In the genomic region with DNA sequence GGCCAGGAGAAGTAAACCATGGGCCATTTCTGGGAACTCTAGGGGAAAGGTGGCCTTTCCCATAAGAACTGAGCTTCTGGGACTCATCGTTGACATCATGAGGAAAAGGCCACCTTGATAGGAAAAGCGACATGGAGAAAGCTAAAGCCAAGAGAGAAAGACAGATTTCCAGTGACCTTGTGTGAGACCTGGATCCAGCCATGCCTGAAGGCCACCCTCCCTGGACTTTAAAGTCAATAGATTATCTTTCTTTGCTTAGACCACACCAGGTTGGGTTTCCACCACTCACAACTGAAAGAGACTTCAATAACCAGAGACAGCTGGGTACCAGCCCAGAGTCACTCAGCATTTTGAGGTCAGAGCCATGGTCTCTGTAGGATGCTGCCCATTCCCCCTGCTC, we compare ENCODE assay signal across 44 cellular contexts. TPM values are rescaled to one million over a fixed set of nuclear protein-coding genes. Genes with fewer than 3 reads are reported as not detected.
"Had no signal": no experiment of that assay in that cellular context is flagged by ENCODE, and none has a peak within 500 bp of the region (broad histone marks: within the 10 kb centered on the region; RNA-seq: fewer than 3 reads in every experiment).

No MANE protein-coding gene starts in this region.

- H3K36me3 Mint-ChIP-seq: activated naive CD4-positive, alpha-beta T cell treated with anti-CD3 and anti-CD28 coated beads, Interleukin-2, amount 10 ng/mL, durations not matched to agents 7 days and 5 days; activated naive CD4-positive, alpha-beta T cell treated with anti-CD3 and anti-CD28 coated beads, Interleukin-2, amount 50 U/mL, for 24 hours; activated naive CD4-positive, alpha-beta T cell treated with anti-CD3 and anti-CD28 coated beads, Interleukin-2, amount 50 U/mL, for 72 hours; activated naive CD8-positive, alpha-beta T cell; activated naive CD8-positive, alpha-beta T cell treated with anti-CD3 and anti-CD28 coated beads for 36 hours; activated naive CD8-positive, alpha-beta T cell treated with anti-CD3 and anti-CD28 coated beads, Interleukin-2, amount 10 ng/mL, durations not matched to agents 7 days and 5 days; brain had no signal

- H3K9me3 ChIP-seq: adrenal gland, ascending aorta, body of pancreas, breast epithelium had no signal

- DNase-seq: activated effector memory CD4-positive, alpha-beta T cell treated with anti-CD3 and anti-CD28 coated beads, Interleukin-2, amount 50 U/mL, for 16 hours; activated effector memory CD4-positive, alpha-beta T cell treated with Interleukin-2 at 50 U/mL for 16 hours; activated gamma-delta T cell; activated gamma-delta T cell treated with Interleukin-2 at 50 U/mL for 16 hours; activated naive CD4-positive, alpha-beta T cell; activated naive CD4-positive, alpha-beta T cell treated with anti-CD3 and anti-CD28 coated beads for 36 hours; activated naive CD4-positive, alpha-beta T cell treated with anti-CD3 and anti-CD28 coated beads, Interleukin-2, amount 10 ng/mL, durations not matched to agents 7 days and 5 days; activated naive CD4-positive, alpha-beta T cell treated with anti-CD3 and anti-CD28 coated beads, Interleukin-2, amount 50 U/mL, for 16 hours; activated naive CD4-positive, alpha-beta T cell treated with Interleukin-2 at 50 U/mL for 16 hours; activated naive CD8-positive, alpha-beta T cell treated with anti-CD3 and anti-CD28 coated beads for 36 hours; activated naive CD8-positive, alpha-beta T cell treated with anti-CD3 and anti-CD28 coated beads, Interleukin-2, amount 10 ng/mL, durations not matched to agents 7 days and 5 days; activated naive CD8-positive, alpha-beta T cell treated with anti-CD3 and anti-CD28 coated beads, Interleukin-2, amount 50 U/mL, for 24 hours; activated T-cell treated with anti-CD3 and anti-CD28 coated beads, Interleukin-2, amount 50 U/mL, for 1 hour; activated T-cell treated with anti-CD3 and anti-CD28 coated beads, Interleukin-2, amount 50 U/mL, for 24 hours; activated T-cell treated with anti-CD3 and anti-CD28 coated beads, Interleukin-2, amount 50 U/mL, for 4 hours; activated T-cell treated with anti-CD3 and anti-CD28 coated beads, Interleukin-2, amount 50 U/mL, for 48 hours; activated T-cell treated with anti-CD3 and anti-CD28 coated beads, Interleukin-2, amount 50 U/mL, for 72 hours; adrenal gland; amniotic stem cell; amygdala; anterior cingulate cortex; aorta; body of pancreas; brain microvascular endothelial cell; caudate nucleus; central memory CD4-positive, alpha-beta T cell; cerebellar nuclear complex had no signal

- H3K27ac ChIP-seq: adrenal gland, ascending aorta, body of pancreas, brain microvascular endothelial cell, breast epithelium, cardiac muscle cell had no signal

- H3K27me3 Mint-ChIP-seq: brain had no signal

- H3K27me3 ChIP-seq: adrenal gland, ascending aorta, brain microvascular endothelial cell, cardiac muscle cell had no signal

- H3K9me3 Mint-ChIP-seq: activated naive CD4-positive, alpha-beta T cell treated with anti-CD3 and anti-CD28 coated beads for 36 hours; activated naive CD4-positive, alpha-beta T cell treated with anti-CD3 and anti-CD28 coated beads, Interleukin-2, amount 10 ng/mL, durations not matched to agents 7 days and 5 days; activated naive CD4-positive, alpha-beta T cell treated with anti-CD3 and anti-CD28 coated beads, Interleukin-2, amount 50 U/mL, for 24 hours; activated naive CD4-positive, alpha-beta T cell treated with anti-CD3 and anti-CD28 coated beads, Interleukin-2, amount 50 U/mL, for 72 hours; activated naive CD8-positive, alpha-beta T cell treated with anti-CD3 and anti-CD28 coated beads for 36 hours; activated naive CD8-positive, alpha-beta T cell treated with anti-CD3 and anti-CD28 coated beads, Interleukin-2, amount 10 ng/mL, durations not matched to agents 7 days and 5 days; activated naive CD8-positive, alpha-beta T cell treated with anti-CD3 and anti-CD28 coated beads, Interleukin-2, amount 50 U/mL, for 24 hours; activated T-cell treated with anti-CD3 and anti-CD28 coated beads, Interleukin-2, amount 50 U/mL, for 24 hours; activated T-cell treated with anti-CD3 and anti-CD28 coated beads, Interleukin-2, amount 50 U/mL, for 4 hours; activated T-cell treated with anti-CD3 and anti-CD28 coated beads, Interleukin-2, amount 50 U/mL, for 72 hours; activated T-helper 1 cell treated with anti-CD3 and anti-CD28 coated beads, Interleukin-12 subunit alpha, Interleukin-12 subunit beta, Interleukin-2, Interleukin-4 antibody, amounts not matched to agents 30 ng/mL and 10 ng/mL and 1 ng/mL, durations not matched to agents 14 hours and 24 hours and 36 hours; activated T-helper 17 cell treated with anti-CD3 and anti-CD28 coated beads, Interleukin-2, amount 50 U/mL, for 72 hours; activated T-helper 2 cell treated with anti-CD3 and anti-CD28 coated beads, Interferon-gamma antibody, Interleukin-2, Interleukin-4, amounts not matched to agents 10 μg/mL and 5 μg/mL and 100 μg/mL, durations not matched to agents 14 hours and 24 hours and 36 hours; central memory CD8-positive, alpha-beta T cell had no signal

- H3K4me3 Mint-ChIP-seq: activated naive CD4-positive, alpha-beta T cell treated with anti-CD3 and anti-CD28 coated beads for 36 hours; activated naive CD4-positive, alpha-beta T cell treated with anti-CD3 and anti-CD28 coated beads, Interleukin-2, amount 10 ng/mL, durations not matched to agents 7 days and 5 days; activated naive CD4-positive, alpha-beta T cell treated with anti-CD3 and anti-CD28 coated beads, Interleukin-2, amount 50 U/mL, for 24 hours; activated naive CD8-positive, alpha-beta T cell; activated naive CD8-positive, alpha-beta T cell treated with anti-CD3 and anti-CD28 coated beads for 36 hours; activated naive CD8-positive, alpha-beta T cell treated with anti-CD3 and anti-CD28 coated beads, Interleukin-2, amount 10 ng/mL, durations not matched to agents 7 days and 5 days; activated naive CD8-positive, alpha-beta T cell treated with anti-CD3 and anti-CD28 coated beads, Interleukin-2, amount 50 U/mL, for 24 hours; activated T-cell treated with anti-CD3 and anti-CD28 coated beads, Interleukin-2, amount 50 U/mL, for 24 hours; activated T-cell treated with anti-CD3 and anti-CD28 coated beads, Interleukin-2, amount 50 U/mL, for 4 hours; activated T-cell treated with anti-CD3 and anti-CD28 coated beads, Interleukin-2, amount 50 U/mL, for 72 hours; activated T-helper 1 cell treated with anti-CD3 and anti-CD28 coated beads, Interleukin-12 subunit alpha, Interleukin-12 subunit beta, Interleukin-2, Interleukin-4 antibody, amounts not matched to agents 30 ng/mL and 10 ng/mL and 1 ng/mL, durations not matched to agents 14 hours and 24 hours and 36 hours; activated T-helper 17 cell treated with anti-CD3 and anti-CD28 coated beads, Interleukin-2, amount 50 U/mL, for 72 hours; brain; central memory CD8-positive, alpha-beta T cell had no signal

- H3K36me3 ChIP-seq: adrenal gland, ascending aorta, brain microvascular endothelial cell, breast epithelium, cardiac muscle cell had no signal

- H3K27ac Mint-ChIP-seq: activated naive CD4-positive, alpha-beta T cell treated with anti-CD3 and anti-CD28 coated beads for 36 hours; activated naive CD4-positive, alpha-beta T cell treated with anti-CD3 and anti-CD28 coated beads, Interleukin-2, amount 10 ng/mL, durations not matched to agents 7 days and 5 days; activated naive CD4-positive, alpha-beta T cell treated with anti-CD3 and anti-CD28 coated beads, Interleukin-2, amount 50 U/mL, for 24 hours; activated naive CD8-positive, alpha-beta T cell; activated naive CD8-positive, alpha-beta T cell treated with anti-CD3 and anti-CD28 coated beads for 36 hours; activated naive CD8-positive, alpha-beta T cell treated with anti-CD3 and anti-CD28 coated beads, Interleukin-2, amount 10 ng/mL, durations not matched to agents 7 days and 5 days; activated naive CD8-positive, alpha-beta T cell treated with anti-CD3 and anti-CD28 coated beads, Interleukin-2, amount 50 U/mL, for 24 hours; activated T-cell treated with anti-CD3 and anti-CD28 coated beads, Interleukin-2, amount 50 U/mL, for 24 hours; activated T-cell treated with anti-CD3 and anti-CD28 coated beads, Interleukin-2, amount 50 U/mL, for 72 hours; activated T-helper 1 cell treated with anti-CD3 and anti-CD28 coated beads, Interleukin-12 subunit alpha, Interleukin-12 subunit beta, Interleukin-2, Interleukin-4 antibody, amounts not matched to agents 30 ng/mL and 10 ng/mL and 1 ng/mL, durations not matched to agents 14 hours and 24 hours and 36 hours; activated T-helper 17 cell treated with anti-CD3 and anti-CD28 coated beads, Interleukin-2, amount 50 U/mL, for 72 hours; activated T-helper 2 cell treated with anti-CD3 and anti-CD28 coated beads, Interferon-gamma antibody, Interleukin-2, Interleukin-4, amounts not matched to agents 10 μg/mL and 5 μg/mL and 100 μg/mL, durations not matched to agents 14 hours and 24 hours and 36 hours; brain had no signal

- H3K4me1 ChIP-seq: adrenal gland, ascending aorta, body of pancreas, breast epithelium had no signal

- ATAC-seq: activated naive CD4-positive, alpha-beta T cell treated with anti-CD3 and anti-CD28 coated beads, Interleukin-2, amount 50 U/mL, for 72 hours; activated naive CD8-positive, alpha-beta T cell treated with anti-CD3 and anti-CD28 coated beads, Interleukin-2, amount 50 U/mL, for 24 hours; activated T-cell treated with anti-CD3 and anti-CD28 coated beads, Interleukin-2, amount 50 U/mL, for 4 hours; activated T-cell treated with anti-CD3 and anti-CD28 coated beads, Interleukin-2, amount 50 U/mL, for 72 hours; activated T-helper 17 cell treated with anti-CD3 and anti-CD28 coated beads, Interleukin-2, amount 50 U/mL, for 72 hours; body of pancreas had no signal

- FAIRE-seq: astrocyte had no signal

- H3K4me3 ChIP-seq: adrenal gland, ascending aorta, body of pancreas, breast epithelium, cardiac muscle cell had no signal

- H3K4me1 Mint-ChIP-seq: activated naive CD4-positive, alpha-beta T cell treated with anti-CD3 and anti-CD28 coated beads, Interleukin-2, amount 10 ng/mL, durations not matched to agents 7 days and 5 days; activated naive CD4-positive, alpha-beta T cell treated with anti-CD3 and anti-CD28 coated beads, Interleukin-2, amount 50 U/mL, for 24 hours; activated naive CD8-positive, alpha-beta T cell treated with anti-CD3 and anti-CD28 coated beads for 36 hours; activated naive CD8-positive, alpha-beta T cell treated with anti-CD3 and anti-CD28 coated beads, Interleukin-2, amount 10 ng/mL, durations not matched to agents 7 days and 5 days; activated naive CD8-positive, alpha-beta T cell treated with anti-CD3 and anti-CD28 coated beads, Interleukin-2, amount 50 U/mL, for 24 hours; activated T-helper 17 cell treated with anti-CD3 and anti-CD28 coated beads, Interleukin-2, amount 50 U/mL, for 72 hours; brain; central memory CD8-positive, alpha-beta T cell had no signal

RNA-seq across cellular contexts. Expression of a gene that starts 3.5 kb away (rescaled TPM):
- total RNA-seq: activated T-cell treated with anti-CD3 and anti-CD28 coated beads, Interleukin-2, amount 50 U/mL, for 4 hours; activated T-helper 1 cell treated with anti-CD3 and anti-CD28 coated beads, Interleukin-12 subunit alpha, Interleukin-12 subunit beta, Interleukin-2, Interleukin-4 antibody, amounts not matched to agents 30 ng/mL and 10 ng/mL and 1 ng/mL, durations not matched to agents 14 hours and 24 hours and 36 hours; activated T-helper 17 cell treated with anti-CD3 and anti-CD28 coated beads, Interleukin-2, amount 50 U/mL, for 72 hours; activated T-helper 2 cell treated with anti-CD3 and anti-CD28 coated beads, Interferon-gamma antibody, Interleukin-2, Interleukin-4, amounts not matched to agents 10 μg/mL and 5 μg/mL and 100 μg/mL, durations not matched to agents 14 hours and 24 hours and 36 hours; adrenal gland; aorta; astrocyte; body of pancreas; cardiac muscle cell; cardiac septum; cerebellum; chondrocyte had no signal
- polyA plus RNA-seq: adrenal gland, cardiac muscle cell had no signal

RNA-seq across cellular contexts. Expression of a gene that starts 40.0 kb away (rescaled TPM):
- total RNA-seq: activated naive CD4-positive, alpha-beta T cell treated with anti-CD3 and anti-CD28 coated beads for 36 hours; activated naive CD4-positive, alpha-beta T cell treated with anti-CD3 and anti-CD28 coated beads, Interleukin-2, amount 50 U/mL, for 72 hours; activated naive CD8-positive, alpha-beta T cell treated with anti-CD3 and anti-CD28 coated beads for 36 hours; activated naive CD8-positive, alpha-beta T cell treated with anti-CD3 and anti-CD28 coated beads, Interleukin-2, amount 10 ng/mL, durations not matched to agents 7 days and 5 days; activated T-cell treated with anti-CD3 and anti-CD28 coated beads, Interleukin-2, amount 50 U/mL, for 72 hours; activated T-helper 1 cell treated with anti-CD3 and anti-CD28 coated beads, Interleukin-12 subunit alpha, Interleukin-12 subunit beta, Interleukin-2, Interleukin-4 antibody, amounts not matched to agents 30 ng/mL and 10 ng/mL and 1 ng/mL, durations not matched to agents 14 hours and 24 hours and 36 hours; activated T-helper 17 cell treated with anti-CD3 and anti-CD28 coated beads, Interleukin-2, amount 50 U/mL, for 72 hours; activated T-helper 2 cell treated with anti-CD3 and anti-CD28 coated beads, Interferon-gamma antibody, Interleukin-2, Interleukin-4, amounts not matched to agents 10 μg/mL and 5 μg/mL and 100 μg/mL, durations not matched to agents 14 hours and 24 hours and 36 hours; astrocyte; cardiac muscle cell; cerebellum; chondrocyte had no signal
- polyA plus RNA-seq: cardiac muscle cell had no signal

RNA-seq across cellular contexts. Expression of a gene that starts 54.4 kb away (rescaled TPM):
- total RNA-seq: activated naive CD4-positive, alpha-beta T cell treated with anti-CD3 and anti-CD28 coated beads for 36 hours; activated naive CD4-positive, alpha-beta T cell treated with anti-CD3 and anti-CD28 coated beads, Interleukin-2, amount 50 U/mL, for 72 hours; activated naive CD8-positive, alpha-beta T cell treated with anti-CD3 and anti-CD28 coated beads for 36 hours; activated naive CD8-positive, alpha-beta T cell treated with anti-CD3 and anti-CD28 coated beads, Interleukin-2, amount 10 ng/mL, durations not matched to agents 7 days and 5 days; activated T-cell treated with anti-CD3 and anti-CD28 coated beads, Interleukin-2, amount 50 U/mL, for 4 hours; activated T-cell treated with anti-CD3 and anti-CD28 coated beads, Interleukin-2, amount 50 U/mL, for 72 hours; activated T-helper 1 cell treated with anti-CD3 and anti-CD28 coated beads, Interleukin-12 subunit alpha, Interleukin-12 subunit beta, Interleukin-2, Interleukin-4 antibody, amounts not matched to agents 30 ng/mL and 10 ng/mL and 1 ng/mL, durations not matched to agents 14 hours and 24 hours and 36 hours; activated T-helper 17 cell treated with anti-CD3 and anti-CD28 coated beads, Interleukin-2, amount 50 U/mL, for 72 hours; activated T-helper 2 cell treated with anti-CD3 and anti-CD28 coated beads, Interferon-gamma antibody, Interleukin-2, Interleukin-4, amounts not matched to agents 10 μg/mL and 5 μg/mL and 100 μg/mL, durations not matched to agents 14 hours and 24 hours and 36 hours; adrenal gland; aorta; ascending aorta; astrocyte; body of pancreas; breast epithelium; bronchial epithelial cell; cardiac muscle cell; cardiac septum; cerebellum; chondrocyte had no signal
- polyA plus RNA-seq: adipose tissue, adrenal gland, aorta, cardiac muscle cell had no signal
